Comparison of ENCODE assay signal across 22 cellular contexts in the genomic region with DNA sequence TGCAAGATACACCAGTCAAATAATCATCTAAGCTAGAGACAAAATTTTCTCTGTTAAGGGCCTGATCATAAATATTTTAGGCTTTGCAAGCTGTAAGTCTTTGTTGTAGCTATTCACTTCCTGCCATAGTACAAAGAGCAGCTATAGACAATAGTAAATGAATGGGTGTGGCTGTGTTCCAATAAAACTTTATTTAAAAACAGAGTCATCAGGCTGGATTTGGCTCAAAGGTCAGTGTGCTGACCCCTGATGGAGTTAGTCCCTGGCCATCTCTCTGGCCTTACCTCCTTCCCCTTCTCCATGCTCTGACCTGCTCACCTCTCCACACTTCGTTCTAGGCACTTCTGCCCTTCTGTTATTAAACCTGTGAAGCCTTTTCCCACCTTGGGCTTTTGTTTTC.
A peak's percentile ranks its signal among the peaks of the same experiment; 100 is the strongest.
DNase-seq lines count a peak whose midpoint lies in the region; ATAC-seq, FAIRE-seq and TF ChIP-seq lines count a peak whose summit lies in the region.
"Had no signal": no experiment of that assay in that cellular context is flagged by ENCODE, and none has a peak within 500 bp of the region (broad histone marks: within the 10 kb centered on the region; RNA-seq: fewer than 3 reads in every experiment).

No MANE protein-coding gene starts in this region.

- no peaks in the 10 kb centered on the region for H4K20me1 ChIP-seq in HepG2 (ENCODE audit: insufficient read depth, low read length)
- H4K20me1 ChIP-seq: BLaER1 treated with 17β-estradiol and CSF1 and Interleukin-3, amounts not matched to agents 10 nM and 100 nM had no signal

- no peak overlapping the region for H3K4me2 ChIP-seq in HepG2 (ENCODE audit: low read depth, low read length)
- H3K4me2 ChIP-seq: A549; BLaER1 treated with 17β-estradiol and CSF1 and Interleukin-3, amounts not matched to agents 10 nM and 100 nM had no signal

- no peaks in the 10 kb centered on the region for H3K4me1 ChIP-seq in HepG2 (ENCODE audit: insufficient read depth, low read length)
- no peaks in the 10 kb centered on the region for H3K4me1 ChIP-seq in right lobe of liver
- no peaks in the 10 kb centered on the region for H3K4me1 ChIP-seq in left lung
- H3K4me1 ChIP-seq: A549 had no signal

- intact Hi-C loops in HepG2 (cut with micrococcal nuclease; ENCODE audit: unreplicated experiment) (no loop called here), right lobe of liver (cut with DNase I) (no loop called here), left colon (cut with DNase I, micrococcal nuclease) (no loop called here), left lung (cut with DNase I) (no loop called here)

- H3K36me3 ChIP-seq in HepG2 (replicated peaks in 1 of 2; ENCODE audit: control insufficient read depth in 1 of 2, insufficient read depth in 2 of 2, low read length in 2 of 2) (no peaks in the 10 kb centered on the region), right lobe of liver (no peaks in the 10 kb centered on the region), left lung (no peaks in the 10 kb centered on the region)
- H3K36me3 ChIP-seq: BLaER1 treated with 17β-estradiol and CSF1 and Interleukin-3, amounts not matched to agents 10 nM and 100 nM had no signal

- DNase-seq in DMS53 (lab: John Stamatoyannopoulos, UW) (peak; percentile 28), DMS53 treated with DMSO at 0.1 percent for 48 hours (lab: John Stamatoyannopoulos, UW; ENCODE audit: unreplicated experiment) (no peak), HepG2 (ENCODE audit: low spot score) (no peak), right lobe of liver (no peak), left colon (no peak), NCI-H1694 treated with DMSO at 0.1 percent for 48 hours (lab: John Stamatoyannopoulos, UW) (no peak), left lung (no peak)
- DNase-seq: AML-193; Caco-2; Calu3; CD4-positive, alpha-beta T cell; CD8-positive, alpha-beta T cell; DMS79 treated with DMSO at 0.1 percent for 48 hours; GF-D8 had no signal

- POLR2A ChIA-PET in HepG2 (lab: Yijun Ruan, JAX): no interaction called here

- TF ChIP-seq CTCF in HepG2 (CRISPR knock-in tag; IDR thresholded peaks at IDR 0.05) (no peak), right lobe of liver (IDR thresholded peaks at IDR 0.05) (no peak), left lung (IDR thresholded peaks at IDR 0.05) (no peak)

- TF ChIP-seq RAD21 in HepG2 (CRISPR knock-in tag; IDR thresholded peaks at IDR 0.05): no peak

- ATAC-seq in HepG2 (no peak), right lobe of liver (no peak), left colon (peak; percentile 59), left lung (no peak)
- ATAC-seq: A549; CD8-positive, alpha-beta T cell had no signal

- TF ChIP-seq POLR2A in HepG2 (IDR thresholded peaks at IDR 0.05; ENCODE audit: insufficient read depth in 1 of 2, low read depth in 2 of 2, low read length in 2 of 2) (no peak), right lobe of liver (IDR thresholded peaks at IDR 0.05) (no peak)

- no peaks in the 10 kb centered on the region for H3K9me3 ChIP-seq in HepG2 (ENCODE audit: low read length)
- no peaks in the 10 kb centered on the region for H3K9me3 ChIP-seq in right lobe of liver
- no peaks in the 10 kb centered on the region for H3K9me3 ChIP-seq in left lung
- H3K9me3 ChIP-seq: A549; BLaER1 treated with 17β-estradiol and CSF1 and Interleukin-3, amounts not matched to agents 10 nM and 100 nM; Caco-2 had no signal

- CTCF ChIA-PET in HepG2 (lab: Yijun Ruan, JAX; ENCODE audit: low intra/inter-chr PET ratio, low total read pairs): no interaction called here

- no TSS peak for BruUV-seq in HepG2 (replicated peaks; lab: Mats Ljungman, UMichigan)

- TF ChIP-seq EP300 in HepG2 (IDR thresholded peaks at IDR 0.05; ENCODE audit: low read depth in 2 of 2, low read length in 2 of 2) (no peak), HepG2 (CRISPR knock-in tag; IDR thresholded peaks at IDR 0.05; ENCODE audit: borderline replicate concordance) (no peak)

- no peak overlapping the region for H2AFZ ChIP-seq in HepG2 (ENCODE audit: low read length)

- WGBS in HepG2 (ENCODE audit: low lambda C conversion rate): 0% methylated on average over 1 of the region's 1 CpG
- 29% methylated on average over 1 of the region's 1 CpG for WGBS in right lobe of liver (ENCODE audit: insufficient coverage, low coverage, low lambda C conversion rate, missing lambda C conversion rate)

- no peak overlapping the region for H3K9ac ChIP-seq in HepG2 (ENCODE audit: insufficient read depth, low read depth, low read length)
- H3K9ac ChIP-seq: BLaER1 treated with 17β-estradiol and CSF1 and Interleukin-3, amounts not matched to agents 10 nM and 100 nM had no signal

- H3K27ac ChIP-seq in HepG2 (ENCODE audit: extremely low read length, insufficient read depth, low read length) (no peak overlapping the region), right lobe of liver (no peak overlapping the region), left lung (no peak overlapping the region)
- H3K27ac ChIP-seq: 22Rv1; A549; BLaER1 treated with 17β-estradiol and CSF1 and Interleukin-3, amounts not matched to agents 10 nM and 100 nM; C4-2B had no signal

- no peaks in the 10 kb centered on the region for H3K79me2 ChIP-seq in HepG2 (ENCODE audit: insufficient read depth, low read length)

- FAIRE-seq in HepG2 (lab: Jason Lieb, UNC): no peak
- FAIRE-seq: A549, D721Med, G401.6, GM12892, GM18507 had no signal

- in situ Hi-C loops in HepG2 (cut with HindIII; ENCODE audit: extremely low pct_ligation_motif_present, low pct_unique_long_range_greater_than_20kb): no loop called here

- H3K27me3 ChIP-seq in HepG2 (ENCODE audit: control insufficient read depth in 1 of 2, insufficient read depth in 2 of 2, low read length in 2 of 2): peaks cover 0 to 25% of the 10 kb centered on the region in 2 experiments; a peak in 2 of 5 replicates
- no peaks in the 10 kb centered on the region for H3K27me3 ChIP-seq in right lobe of liver
- peaks cover 0 to 9% of the 10 kb centered on the region in 2 donors for H3K27me3 ChIP-seq in left lung
- H3K27me3 ChIP-seq: BLaER1 treated with 17β-estradiol and CSF1 and Interleukin-3, amounts not matched to agents 10 nM and 100 nM had no signal

- H3K4me3 ChIP-seq in HepG2 (replicated peaks in 1 of 3; ENCODE audit: insufficient read depth in 1 of 3, low read depth in 2 of 3, low read length in 3 of 3) (no peak overlapping the region), right lobe of liver (no peak overlapping the region), left lung (no peak overlapping the region)
- H3K4me3 ChIP-seq: A549; BLaER1 treated with 17β-estradiol and CSF1 and Interleukin-3, amounts not matched to agents 10 nM and 100 nM had no signal

TF ChIP-seq in HepG2, 621 proteins besides CTCF, POLR2A, EP300 and RAD21:
- TF ChIP-seq, protein P1, sequence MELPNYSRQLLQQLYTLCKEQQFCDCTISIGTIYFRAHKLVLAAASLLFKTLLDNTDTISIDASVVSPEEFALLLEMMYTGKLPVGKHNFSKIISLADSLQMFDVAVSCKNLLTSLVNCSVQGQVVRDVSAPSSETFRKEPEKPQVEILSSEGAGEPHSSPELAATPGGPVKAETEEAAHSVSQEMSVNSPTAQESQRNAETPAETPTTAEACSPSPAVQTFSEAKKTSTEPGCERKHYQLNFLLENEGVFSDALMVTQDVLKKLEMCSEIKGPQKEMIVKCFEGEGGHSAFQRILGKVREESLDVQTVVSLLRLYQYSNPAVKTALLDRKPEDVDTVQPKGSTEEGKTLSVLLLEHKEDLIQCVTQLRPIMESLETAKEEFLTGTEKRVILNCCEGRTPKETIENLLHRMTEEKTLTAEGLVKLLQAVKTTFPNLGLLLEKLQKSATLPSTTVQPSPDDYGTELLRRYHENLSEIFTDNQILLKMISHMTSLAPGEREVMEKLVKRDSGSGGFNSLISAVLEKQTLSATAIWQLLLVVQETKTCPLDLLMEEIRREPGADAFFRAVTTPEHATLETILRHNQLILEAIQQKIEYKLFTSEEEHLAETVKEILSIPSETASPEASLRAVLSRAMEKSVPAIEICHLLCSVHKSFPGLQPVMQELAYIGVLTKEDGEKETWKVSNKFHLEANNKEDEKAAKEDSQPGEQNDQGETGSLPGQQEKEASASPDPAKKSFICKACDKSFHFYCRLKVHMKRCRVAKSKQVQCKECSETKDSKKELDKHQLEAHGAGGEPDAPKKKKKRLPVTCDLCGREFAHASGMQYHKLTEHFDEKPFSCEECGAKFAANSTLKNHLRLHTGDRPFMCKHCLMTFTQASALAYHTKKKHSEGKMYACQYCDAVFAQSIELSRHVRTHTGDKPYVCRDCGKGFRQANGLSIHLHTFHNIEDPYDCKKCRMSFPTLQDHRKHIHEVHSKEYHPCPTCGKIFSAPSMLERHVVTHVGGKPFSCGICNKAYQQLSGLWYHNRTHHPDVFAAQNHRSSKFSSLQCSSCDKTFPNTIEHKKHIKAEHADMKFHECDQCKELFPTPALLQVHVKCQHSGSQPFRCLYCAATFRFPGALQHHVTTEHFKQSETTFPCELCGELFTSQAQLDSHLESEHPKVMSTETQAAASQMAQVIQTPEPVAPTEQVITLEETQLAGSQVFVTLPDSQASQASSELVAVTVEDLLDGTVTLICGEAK (IDR thresholded peaks at IDR 0.05): no peak
- TF ChIP-seq, protein P1 (CRISPR knock-in tag; IDR thresholded peaks at IDR 0.05): peak; percentile 83
- no peak for TF ChIP-seq FOXA3 (CRISPR knock-in tag; IDR thresholded peaks at IDR 0.05)
